In genomic region chr19:46786236-46787039, GRCh38 we compare ENCODE assay signal across 8 cellular contexts. TPM values are rescaled to one million over a fixed set of nuclear protein-coding genes. Genes with fewer than 3 reads are reported as not detected.
DNase-seq lines count a peak whose midpoint lies in the region; ATAC-seq, FAIRE-seq and TF ChIP-seq lines count a peak whose summit lies in the region.

No MANE protein-coding gene starts in this region.

- peak; percentile 30 for ATAC-seq in SK-N-SH treated with all-trans-retinoic acid at 6 μM for 48 hours

- FAIRE-seq in GM12892 (lab: Jason Lieb, UNC), result peak; percentile 72

- H3K9me3 Mint-ChIP-seq in activated naive CD4-positive, alpha-beta T cell treated with anti-CD3 and anti-CD28 coated beads, Interleukin-2, amount 10 ng/mL, durations not matched to agents 7 days and 5 days, result no peaks in the 10 kb centered on the region
- H3K9me3 Mint-ChIP-seq in progenitor cell of endocrine pancreas (ENCODE audit: low read depth), result no peaks in the 10 kb centered on the region

- H3K27ac ChIP-seq in HUES64 (ENCODE audit: low read depth, low read length) (peak overlapping the region; percentile 92), cardiac muscle cell (peak overlapping the region; percentile 51)

- no peaks in the 10 kb centered on the region for H3K27me3 Mint-ChIP-seq in activated naive CD4-positive, alpha-beta T cell treated with anti-CD3 and anti-CD28 coated beads, Interleukin-2, amount 10 ng/mL, durations not matched to agents 7 days and 5 days
- H3K27me3 Mint-ChIP-seq in progenitor cell of endocrine pancreas, result peaks cover 31% of the 10 kb centered on the region

- no peak for TF ChIP-seq POLR2A in GM12892 (IDR thresholded peaks at IDR 0.05; ENCODE audit: low read depth, low read length)

- H3K9me3 ChIP-seq in HUES64 (ENCODE audit: insufficient read depth, low read depth, low read length) (no peaks in the 10 kb centered on the region), cardiac muscle cell (ENCODE audit: low read depth) (no peaks in the 10 kb centered on the region)

- CTCF ChIA-PET in activated naive CD4-positive, alpha-beta T cell treated with anti-CD3 and anti-CD28 coated beads, Interleukin-2, amount 10 ng/mL, durations not matched to agents 7 days and 5 days (lab: Charles Lee), result interaction anchor here (1.1 to 1.3 kb wide), 2 partner anchors 28 to 32 kb away, joined by 3 read pairs; no protein-coding TSS in a partner anchor

- TF ChIP-seq CTCF in cardiac muscle cell (IDR thresholded peaks at IDR 0.05; ENCODE audit: low read depth, low read length) (no peak), progenitor cell of endocrine pancreas (IDR thresholded peaks at IDR 0.05; ENCODE audit: unreplicated experiment) (no peak)

- H3K27me3 ChIP-seq in HUES64 (ENCODE audit: insufficient read depth, low read length) (peaks cover 3% of the 10 kb centered on the region; the same call in 1 of the 2 replicates), cardiac muscle cell (no peaks in the 10 kb centered on the region)

- H3K36me3 ChIP-seq in HUES64 (ENCODE audit: insufficient read depth, low read length) (peaks cover 38% of the 10 kb centered on the region), cardiac muscle cell (peaks cover 2% of the 10 kb centered on the region)

- H3K4me1 ChIP-seq in HUES64 (ENCODE audit: insufficient read depth, low read length) (peaks cover 3% of the 10 kb centered on the region), cardiac muscle cell (ENCODE audit: low read depth) (peaks cover 9% of the 10 kb centered on the region)

- peak overlapping the region; percentile 96 for H3K4me3 Mint-ChIP-seq in activated naive CD4-positive, alpha-beta T cell treated with anti-CD3 and anti-CD28 coated beads, Interleukin-2, amount 10 ng/mL, durations not matched to agents 7 days and 5 days
- H3K4me3 Mint-ChIP-seq in progenitor cell of endocrine pancreas (ENCODE audit: low read depth), result peak overlapping the region; percentile 77

- DNase-seq in GM12892 (ENCODE audit: insufficient read length) (peak; percentile 71), cardiac muscle cell (ENCODE audit: low read depth in 1 of 2, low spot score in 1 of 2) (peak; percentile 32 to 80), progenitor cell of endocrine pancreas (ENCODE audit: low spot score, unreplicated experiment) (no peak), ureter (ENCODE audit: low spot score) (peak; percentile 82), NCI-H1105 (lab: John Stamatoyannopoulos, UW) (no peak)
- DNase-seq in activated naive CD4-positive, alpha-beta T cell treated with anti-CD3 and anti-CD28 coated beads, Interleukin-2, amount 10 ng/mL, durations not matched to agents 7 days and 5 days, result peak; percentile 85

- 7% methylated on average over 20 of the region's 20 CpGs for WGBS in HUES64

- H3K9ac ChIP-seq in HUES64 (ENCODE audit: low read depth, low read length), result peak overlapping the region; percentile 96

- peaks cover 67% of the 10 kb centered on the region for H3K4me1 Mint-ChIP-seq in activated naive CD4-positive, alpha-beta T cell treated with anti-CD3 and anti-CD28 coated beads, Interleukin-2, amount 10 ng/mL, durations not matched to agents 7 days and 5 days
- H3K4me1 Mint-ChIP-seq in progenitor cell of endocrine pancreas (ENCODE audit: low read depth), result peaks cover 7% of the 10 kb centered on the region

- H3K27ac Mint-ChIP-seq in activated naive CD4-positive, alpha-beta T cell treated with anti-CD3 and anti-CD28 coated beads, Interleukin-2, amount 10 ng/mL, durations not matched to agents 7 days and 5 days, result peak overlapping the region; percentile 93
- H3K27ac Mint-ChIP-seq in progenitor cell of endocrine pancreas, result no peak overlapping the region

- H3K36me3 Mint-ChIP-seq in activated naive CD4-positive, alpha-beta T cell treated with anti-CD3 and anti-CD28 coated beads, Interleukin-2, amount 10 ng/mL, durations not matched to agents 7 days and 5 days, result peaks cover 43% of the 10 kb centered on the region
- H3K36me3 Mint-ChIP-seq in progenitor cell of endocrine pancreas (ENCODE audit: insufficient read depth), result peaks cover 1% of the 10 kb centered on the region

- H3K4me3 ChIP-seq in HUES64 (ENCODE audit: low read length), result peak overlapping the region; percentile 100
- peak overlapping the region; percentile 45 for H3K4me3 ChIP-seq in cardiac muscle cell

TF ChIP-seq in SK-N-SH treated with all-trans-retinoic acid at 6 μM for 48 hours, 23 proteins besides CTCF, POLR2A, EP300 and RAD21:
- TF ChIP-seq PATZ1 (CRISPR knock-in tag; IDR thresholded peaks at IDR 0.05; ENCODE audit: borderline replicate concordance) (peak; percentile 87; the same call in 1 of the 2 replicates), CSDC2 (CRISPR knock-in tag; IDR thresholded peaks at IDR 0.05) (no peak)

RNA-seq across cellular contexts. Expression of gene SLC1A5, which starts 2.0 kb away (rescaled TPM):
- polyA plus RNA-seq in GM12892 (2012; ENCODE audit: missing spikeins), result 31.0 TPM
- polyA plus RNA-seq in HUES64 (2013, experiment 1 of 2), result 129 TPM
- 116 TPM for polyA plus RNA-seq in HUES64 (2013, experiment 2 of 2)
- 37.9 and 63.6 TPM in 2 replicates for total RNA-seq in cardiac muscle cell
- polyA plus RNA-seq in cardiac muscle cell, result 43.0 and 64.9 TPM in 2 replicates
- total RNA-seq in progenitor cell of endocrine pancreas, result 24.2 and 33.5 TPM in 2 replicates
- total RNA-seq in ureter, result 344 TPM

RNA-seq across cellular contexts. Expression of gene STRN4, which starts 40.2 kb away (rescaled TPM):
- 26.8 TPM for polyA plus RNA-seq in GM12892 (2012; ENCODE audit: missing spikeins)
- 68.0 TPM for polyA plus RNA-seq in HUES64 (2013, experiment 1 of 2)
- 72.1 TPM for polyA plus RNA-seq in HUES64 (2013, experiment 2 of 2)
- total RNA-seq in cardiac muscle cell (115 and 144 TPM in 2 replicates), progenitor cell of endocrine pancreas (115 and 117 TPM in 2 replicates), ureter (67.6 TPM)
- 98.4 and 110 TPM in 2 replicates for polyA plus RNA-seq in cardiac muscle cell

RNA-seq across cellular contexts. Expression of gene FKRP, which starts 40.6 kb away (rescaled TPM):
- polyA plus RNA-seq in GM12892 (2012; ENCODE audit: missing spikeins), result 4.0 TPM
- 21.3 TPM for polyA plus RNA-seq in HUES64 (2013, experiment 1 of 2)
- 21.3 TPM for polyA plus RNA-seq in HUES64 (2013, experiment 2 of 2)
- total RNA-seq in cardiac muscle cell, result 39.1 and 50.3 TPM in 2 replicates
- 20.4 and 25.3 TPM in 2 replicates for polyA plus RNA-seq in cardiac muscle cell
- total RNA-seq in progenitor cell of endocrine pancreas, result 42.9 and 44.1 TPM in 2 replicates
- total RNA-seq in ureter, result 20.6 TPM

Comparison
In these comparisons a context has a peak if more than half of its experiments do, and no peak if none do; other contexts are left out.
1. DNase-seq: peak in GM12892 (single experiment), activated naive CD4-positive, alpha-beta T cell treated with anti-CD3 and anti-CD28 coated beads, Interleukin-2, amount 10 ng/mL, durations not matched to agents 7 days and 5 days (single experiment), cardiac muscle cell (2 of 2) and ureter (single experiment); none in progenitor cell of endocrine pancreas (single experiment) and NCI-H1105 (single experiment).